28 cellular contexts compared by ENCODE assay signal in the genomic region with DNA sequence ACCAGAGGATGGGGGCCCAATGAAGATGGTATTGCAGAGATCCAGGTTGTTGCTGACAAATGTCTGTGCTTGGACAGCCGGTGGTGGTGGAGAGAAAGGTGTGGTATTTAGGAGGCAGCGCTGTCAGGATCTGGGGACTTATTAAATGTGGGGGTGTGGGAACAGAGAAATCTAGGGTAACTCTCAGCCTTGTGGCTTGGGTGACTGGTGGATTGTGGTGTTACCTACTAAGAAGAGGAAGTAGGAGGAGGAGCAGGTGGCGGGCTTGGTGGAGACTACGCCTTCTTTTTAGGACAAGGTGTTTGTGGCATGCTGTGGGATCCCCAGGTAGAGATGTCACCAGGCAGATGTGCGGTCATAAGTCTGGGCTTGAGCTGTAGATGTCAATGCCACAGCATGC.
"Had no signal": no experiment of that assay in that cellular context is flagged by ENCODE, and none has a peak within 500 bp of the region (broad histone marks: within the 10 kb centered on the region; RNA-seq: fewer than 3 reads in every experiment).

No MANE protein-coding gene starts in this region.

- FAIRE-seq: endothelial cell of umbilical vein, kidney had no signal

- H3K27ac Mint-ChIP-seq: activated CD4-positive, alpha-beta T cell treated with anti-CD3 and anti-CD28 coated beads for 36 hours; activated naive CD8-positive, alpha-beta T cell; activated T-cell treated with anti-CD3 and anti-CD28 coated beads, Interleukin-2, amount 50 U/mL, for 72 hours; brain; neural progenitor cell; stimulated activated naive B cell treated with anti-CD40 and anti-IgM and Interleukin-4, amounts not matched to agents 10 μg/mL and 1 μg/mL and 100 μg/mL, for 72 hours had no signal

- H3K9me3 Mint-ChIP-seq: activated T-cell treated with anti-CD3 and anti-CD28 coated beads, Interleukin-2, amount 50 U/mL, for 72 hours; brain; naive thymus-derived CD8-positive, alpha-beta T cell had no signal

- ATAC-seq: activated CD4-positive, alpha-beta T cell treated with anti-CD3 and anti-CD28 coated beads for 36 hours; activated T-cell treated with anti-CD3 and anti-CD28 coated beads, Interleukin-2, amount 50 U/mL, for 72 hours; gastroesophageal sphincter; left colon; naive thymus-derived CD8-positive, alpha-beta T cell; stimulated activated naive B cell treated with anti-CD40 and anti-IgM and Interleukin-4, amounts not matched to agents 10 μg/mL and 1 μg/mL and 100 μg/mL, for 72 hours had no signal

- H3K4me3 Mint-ChIP-seq: activated CD4-positive, alpha-beta T cell treated with anti-CD3 and anti-CD28 coated beads for 36 hours; activated naive CD8-positive, alpha-beta T cell; activated T-cell treated with anti-CD3 and anti-CD28 coated beads, Interleukin-2, amount 50 U/mL, for 72 hours; brain; naive thymus-derived CD8-positive, alpha-beta T cell; neural progenitor cell; stimulated activated naive B cell treated with anti-CD40 and anti-IgM and Interleukin-4, amounts not matched to agents 10 μg/mL and 1 μg/mL and 100 μg/mL, for 72 hours had no signal

- H3K36me3 ChIP-seq: adrenal gland, cardiac muscle cell, gastroesophageal sphincter, neural progenitor cell, right atrium auricular region, stomach, thyroid gland, upper lobe of left lung had no signal

- H3K4me3 ChIP-seq: adrenal gland, cardiac muscle cell, gastroesophageal sphincter, hepatocyte, neural progenitor cell, right atrium auricular region, smooth muscle cell, stomach, thyroid gland, upper lobe of left lung had no signal

- H3K9me3 ChIP-seq: adrenal gland, gastroesophageal sphincter, right atrium auricular region, thyroid gland, upper lobe of left lung had no signal

- H3K4me1 Mint-ChIP-seq: activated CD4-positive, alpha-beta T cell treated with anti-CD3 and anti-CD28 coated beads for 36 hours; brain; naive thymus-derived CD8-positive, alpha-beta T cell; neural progenitor cell had no signal

- H3K27me3 ChIP-seq: adrenal gland, hepatocyte, right atrium auricular region, thyroid gland, upper lobe of left lung had no signal

- H3K4me1 ChIP-seq: adrenal gland, gastroesophageal sphincter, neural progenitor cell, right atrium auricular region, stomach, thyroid gland, upper lobe of left lung had no signal

- H3K36me3 Mint-ChIP-seq: activated naive CD8-positive, alpha-beta T cell; naive thymus-derived CD8-positive, alpha-beta T cell had no signal

- DNase-seq: activated CD4-positive, alpha-beta T cell treated with anti-CD3 and anti-CD28 coated beads for 36 hours; activated CD4-positive, CD25-positive, alpha-beta regulatory T cell; activated effector memory CD4-positive, alpha-beta T cell treated with Interleukin-2 at 50 U/mL for 16 hours; activated naive CD4-positive, alpha-beta T cell treated with Interleukin-2 at 50 U/mL for 16 hours; activated T-cell treated with anti-CD3 and anti-CD28 coated beads for 4 hours; activated T-cell treated with anti-CD3 and anti-CD28 coated beads, Interleukin-2, amount 50 U/mL, for 72 hours; adrenal gland; aorta; cortex of kidney; kidney; left colon; mammary epithelial cell; occipital lobe; stimulated activated CD4-positive, alpha-beta T cell treated with anti-CD3 and anti-CD28 coated beads, Interleukin-1b, Interleukin-23, amount 100 ng/mL, for 48 hours; stimulated activated naive B cell treated with anti-CD40 and anti-IgM and Interleukin-4, amounts not matched to agents 10 μg/mL and 1 μg/mL and 100 μg/mL, for 72 hours; stomach; thyroid gland; upper lobe of left lung had no signal

- H3K27ac ChIP-seq: adrenal gland, cardiac muscle cell, gastroesophageal sphincter, hepatocyte, neural progenitor cell, right atrium auricular region, stomach, thyroid gland, upper lobe of left lung had no signal
